Comparison of ENCODE assay signal across 1 cellular context in the genomic region with DNA sequence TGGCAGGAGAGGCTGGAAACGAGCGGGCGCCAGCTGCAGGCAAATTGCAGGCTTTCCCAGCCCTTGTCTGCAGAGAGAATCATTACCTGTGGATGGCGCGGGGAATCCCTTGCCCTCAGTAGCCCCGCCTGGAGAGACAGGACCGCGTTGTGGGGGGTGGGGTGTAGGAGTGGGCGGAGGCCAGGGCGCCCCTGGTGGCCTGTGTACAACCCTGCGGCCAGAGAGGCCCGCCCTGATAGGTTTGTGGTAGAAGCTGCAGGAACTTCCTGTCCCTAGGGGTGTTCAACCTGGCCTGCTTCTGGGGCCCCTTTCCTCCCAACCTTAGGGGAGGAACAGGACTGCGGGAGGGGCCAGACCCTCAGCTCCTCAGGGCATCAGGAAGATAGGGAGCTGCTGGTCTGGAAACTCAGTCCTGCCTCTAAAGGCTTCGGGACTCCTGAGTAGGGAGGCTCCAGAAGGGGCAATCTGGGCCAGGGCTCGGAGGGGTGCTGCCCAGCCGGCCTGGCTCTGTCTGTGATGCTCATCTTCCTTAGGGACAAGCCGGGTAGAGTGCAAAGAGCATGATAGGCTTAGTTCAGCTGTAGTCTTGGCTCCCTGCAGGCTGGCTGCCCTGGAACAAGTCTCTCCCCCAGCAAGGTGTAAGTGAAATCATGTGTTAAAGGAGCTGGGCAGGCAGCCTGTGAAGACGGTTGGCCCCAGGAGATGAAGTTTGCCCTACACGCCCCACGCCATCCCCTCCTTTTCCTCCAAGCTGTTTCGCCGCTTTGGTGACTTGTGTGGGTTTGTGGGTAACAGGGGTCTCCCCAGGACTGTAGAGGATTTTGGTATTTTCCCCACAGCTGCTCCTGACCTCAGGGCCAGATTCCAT.
TF ChIP-seq lines count a peak whose summit lies in the region.

No MANE protein-coding gene starts in this region.

TF ChIP-seq in HCT116, 20 proteins besides CTCF, POLR2A, EP300 and RAD21 (continued from another document):
- TF ChIP-seq, protein P1, sequence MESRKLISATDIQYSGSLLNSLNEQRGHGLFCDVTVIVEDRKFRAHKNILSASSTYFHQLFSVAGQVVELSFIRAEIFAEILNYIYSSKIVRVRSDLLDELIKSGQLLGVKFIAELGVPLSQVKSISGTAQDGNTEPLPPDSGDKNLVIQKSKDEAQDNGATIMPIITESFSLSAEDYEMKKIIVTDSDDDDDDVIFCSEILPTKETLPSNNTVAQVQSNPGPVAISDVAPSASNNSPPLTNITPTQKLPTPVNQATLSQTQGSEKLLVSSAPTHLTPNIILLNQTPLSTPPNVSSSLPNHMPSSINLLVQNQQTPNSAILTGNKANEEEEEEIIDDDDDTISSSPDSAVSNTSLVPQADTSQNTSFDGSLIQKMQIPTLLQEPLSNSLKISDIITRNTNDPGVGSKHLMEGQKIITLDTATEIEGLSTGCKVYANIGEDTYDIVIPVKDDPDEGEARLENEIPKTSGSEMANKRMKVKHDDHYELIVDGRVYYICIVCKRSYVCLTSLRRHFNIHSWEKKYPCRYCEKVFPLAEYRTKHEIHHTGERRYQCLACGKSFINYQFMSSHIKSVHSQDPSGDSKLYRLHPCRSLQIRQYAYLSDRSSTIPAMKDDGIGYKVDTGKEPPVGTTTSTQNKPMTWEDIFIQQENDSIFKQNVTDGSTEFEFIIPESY (IDR thresholded peaks at IDR 0.05; ENCODE audit: extremely low read depth, insufficient replicate concordance, low read length): no peak
- no peak for TF ChIP-seq ELF1 (IDR thresholded peaks at IDR 0.05; ENCODE audit: borderline replicate concordance, low read depth)
- TF ChIP-seq FOSL1 (IDR thresholded peaks at IDR 0.05; ENCODE audit: low read depth): no peak
- TF ChIP-seq EGR1 (IDR thresholded peaks at IDR 0.05; ENCODE audit: low read depth): peak; percentile 90
- TF ChIP-seq SRF (IDR thresholded peaks at IDR 0.05; ENCODE audit: low read depth): no peak
- 0 out of 2 replicates have a peak, but pooled peaks have one; percentile 24 for TF ChIP-seq SIN3A (IDR thresholded peaks at IDR 0.05; ENCODE audit: low read depth)
- no peak for TF ChIP-seq ZFX (IDR thresholded peaks at IDR 0.05)
- TF ChIP-seq EZH2phosphoT487 (IDR thresholded peaks at IDR 0.05; ENCODE audit: borderline replicate concordance): no peak
- no peak for TF ChIP-seq CEBPB (IDR thresholded peaks at IDR 0.05; ENCODE audit: low read depth)
- no peak for TF ChIP-seq JUND (IDR thresholded peaks at IDR 0.05)
- TF ChIP-seq, protein P2, sequence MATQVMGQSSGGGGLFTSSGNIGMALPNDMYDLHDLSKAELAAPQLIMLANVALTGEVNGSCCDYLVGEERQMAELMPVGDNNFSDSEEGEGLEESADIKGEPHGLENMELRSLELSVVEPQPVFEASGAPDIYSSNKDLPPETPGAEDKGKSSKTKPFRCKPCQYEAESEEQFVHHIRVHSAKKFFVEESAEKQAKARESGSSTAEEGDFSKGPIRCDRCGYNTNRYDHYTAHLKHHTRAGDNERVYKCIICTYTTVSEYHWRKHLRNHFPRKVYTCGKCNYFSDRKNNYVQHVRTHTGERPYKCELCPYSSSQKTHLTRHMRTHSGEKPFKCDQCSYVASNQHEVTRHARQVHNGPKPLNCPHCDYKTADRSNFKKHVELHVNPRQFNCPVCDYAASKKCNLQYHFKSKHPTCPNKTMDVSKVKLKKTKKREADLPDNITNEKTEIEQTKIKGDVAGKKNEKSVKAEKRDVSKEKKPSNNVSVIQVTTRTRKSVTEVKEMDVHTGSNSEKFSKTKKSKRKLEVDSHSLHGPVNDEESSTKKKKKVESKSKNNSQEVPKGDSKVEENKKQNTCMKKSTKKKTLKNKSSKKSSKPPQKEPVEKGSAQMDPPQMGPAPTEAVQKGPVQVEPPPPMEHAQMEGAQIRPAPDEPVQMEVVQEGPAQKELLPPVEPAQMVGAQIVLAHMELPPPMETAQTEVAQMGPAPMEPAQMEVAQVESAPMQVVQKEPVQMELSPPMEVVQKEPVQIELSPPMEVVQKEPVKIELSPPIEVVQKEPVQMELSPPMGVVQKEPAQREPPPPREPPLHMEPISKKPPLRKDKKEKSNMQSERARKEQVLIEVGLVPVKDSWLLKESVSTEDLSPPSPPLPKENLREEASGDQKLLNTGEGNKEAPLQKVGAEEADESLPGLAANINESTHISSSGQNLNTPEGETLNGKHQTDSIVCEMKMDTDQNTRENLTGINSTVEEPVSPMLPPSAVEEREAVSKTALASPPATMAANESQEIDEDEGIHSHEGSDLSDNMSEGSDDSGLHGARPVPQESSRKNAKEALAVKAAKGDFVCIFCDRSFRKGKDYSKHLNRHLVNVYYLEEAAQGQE (IDR thresholded peaks at IDR 0.05; ENCODE audit: low read depth): no peak
- TF ChIP-seq ZNF274 (IDR thresholded peaks at IDR 0.05; ENCODE audit: low read depth, low read length): no peak
- TF ChIP-seq, protein P3, sequence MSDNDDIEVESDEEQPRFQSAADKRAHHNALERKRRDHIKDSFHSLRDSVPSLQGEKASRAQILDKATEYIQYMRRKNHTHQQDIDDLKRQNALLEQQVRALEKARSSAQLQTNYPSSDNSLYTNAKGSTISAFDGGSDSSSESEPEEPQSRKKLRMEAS (IDR thresholded peaks at IDR 0.05): peak; percentile 43; the same call in 1 of the 2 replicates
- no peak for TF ChIP-seq CBX3 (IDR thresholded peaks at IDR 0.05; ENCODE audit: low read depth)
- TF ChIP-seq, protein P4, sequence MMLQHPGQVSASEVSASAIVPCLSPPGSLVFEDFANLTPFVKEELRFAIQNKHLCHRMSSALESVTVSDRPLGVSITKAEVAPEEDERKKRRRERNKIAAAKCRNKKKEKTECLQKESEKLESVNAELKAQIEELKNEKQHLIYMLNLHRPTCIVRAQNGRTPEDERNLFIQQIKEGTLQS (IDR thresholded peaks at IDR 0.05): no peak
- TF ChIP-seq YY1 (IDR thresholded peaks at IDR 0.05; ENCODE audit: extremely low read depth, insufficient replicate concordance, low read depth, low read length): peak; percentile 20
TF ChIP-seq in HCT116: peak in this region for 5.
